In the genomic region with DNA sequence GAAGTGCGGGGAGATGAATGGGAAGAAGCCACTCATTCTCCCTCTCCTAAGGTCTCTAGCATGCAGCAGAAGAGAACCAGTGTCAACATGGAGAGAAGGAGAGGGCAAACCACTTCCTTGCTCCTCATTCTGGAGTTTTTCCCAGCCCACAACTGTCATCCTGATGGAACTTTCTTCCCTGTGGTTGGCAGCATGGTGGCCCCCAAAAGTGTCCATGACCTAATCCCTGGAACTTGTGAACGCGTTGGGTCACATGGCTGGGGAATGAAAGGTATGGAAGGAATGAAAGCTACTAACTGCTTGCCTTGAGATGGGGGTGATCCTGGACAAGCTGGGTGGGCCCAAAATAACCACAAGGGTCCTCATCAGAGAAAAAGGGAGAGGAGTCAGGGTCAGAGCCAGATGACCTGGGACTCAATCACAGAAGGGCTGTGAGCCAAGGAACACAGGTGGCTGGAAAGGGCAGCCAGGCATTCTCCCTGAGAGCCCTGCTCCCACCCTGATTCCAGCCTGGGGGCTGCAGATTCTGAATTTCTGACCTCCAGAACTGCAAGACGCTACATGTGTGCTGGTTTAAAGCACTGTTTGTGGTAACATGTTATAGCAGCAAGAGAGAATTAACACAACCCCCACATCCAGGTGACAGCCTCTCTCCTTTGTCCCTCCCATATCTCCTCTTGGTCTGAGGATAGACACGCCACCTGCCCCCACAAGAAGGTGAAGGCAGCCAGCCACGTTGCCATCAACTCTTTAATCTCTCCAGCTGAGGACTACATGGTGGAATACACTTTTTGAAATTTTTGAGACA, we compare ENCODE assay signal across 8 cellular contexts.
DNase-seq lines count a peak whose midpoint lies in the region; ATAC-seq and TF ChIP-seq lines count a peak whose summit lies in the region.

No MANE protein-coding gene starts in this region.

- ATAC-seq in HG03280 (IDR thresholded peaks at IDR 0.05; ENCODE audit: unreplicated experiment): no peak
- ATAC-seq in HG02852 (IDR thresholded peaks at IDR 0.05; ENCODE audit: unreplicated experiment): no peak

- no peaks in the 10 kb centered on the region for H3K9me3 ChIP-seq in effector memory CD4-positive, alpha-beta T cell (ENCODE audit: control insufficient read depth, low read length)

- no peak for TF ChIP-seq CTCF in C4-2B (conservative IDR thresholded peaks at IDR 0.05)
- no peak for TF ChIP-seq CTCF in NB4 (IDR thresholded peaks at IDR 0.05; ENCODE audit: low read depth, low read length)

- no peaks in the 10 kb centered on the region for H3K27me3 ChIP-seq in effector memory CD4-positive, alpha-beta T cell (replicated peaks; ENCODE audit: control insufficient read depth, insufficient read depth, low read length, poor library complexity, severe bottlenecking)

- peak overlapping the region; percentile 80 for H3K27ac ChIP-seq in C4-2B
- no peak overlapping the region for H3K27ac ChIP-seq in effector memory CD4-positive, alpha-beta T cell (ENCODE audit: insufficient read depth, low read length, poor library complexity, severe bottlenecking)

- peak overlapping the region; percentile 34 for H3K4me3 ChIP-seq in NB4 (ENCODE audit: low read depth, low read length)
- peak overlapping the region; percentile 42 for H3K4me3 ChIP-seq in effector memory CD4-positive, alpha-beta T cell (ENCODE audit: insufficient read depth, low read depth, low read length, poor library complexity, severe bottlenecking)

- DNase-seq in NB4 (ENCODE audit: low read depth): no peak
- DNase-seq in effector memory CD4-positive, alpha-beta T cell: no peak
- peak; percentile 73 for DNase-seq in non-pigmented ciliary epithelial cell (ENCODE audit: low read depth)
- DNase-seq in ecto neural progenitor cell (ENCODE audit: low spot score): no peak
- DNase-seq in foreskin melanocyte: no peak

- H3K36me3 ChIP-seq in effector memory CD4-positive, alpha-beta T cell (ENCODE audit: control insufficient read depth, insufficient read depth, low read length): peaks cover 6% of the 10 kb centered on the region

- H3K4me1 ChIP-seq in effector memory CD4-positive, alpha-beta T cell (ENCODE audit: control insufficient read depth, insufficient read depth, low read length, poor library complexity, severe bottlenecking): peaks cover 14% of the 10 kb centered on the region

- no peak for TF ChIP-seq POLR2A in NB4 (IDR thresholded peaks at IDR 0.05; ENCODE audit: extremely low read depth, insufficient read length)
